13 cellular contexts compared by ENCODE assay signal in genomic region chr2:184685999-184686841, GRCh38.
DNase-seq lines count a peak whose midpoint lies in the region; ATAC-seq and TF ChIP-seq lines count a peak whose summit lies in the region.
"Had no signal": no experiment of that assay in that cellular context is flagged by ENCODE, and none has a peak within 500 bp of the region (broad histone marks: within the 10 kb centered on the region; RNA-seq: fewer than 3 reads in every experiment).

No MANE protein-coding gene starts in this region.

- H3K36me3 ChIP-seq in mammary epithelial cell (ENCODE audit: insufficient read depth, low read length), result no peaks in the 10 kb centered on the region
- H3K36me3 ChIP-seq in neuronal stem cell (replicated peaks in 1 of 2; ENCODE audit: control insufficient read depth in 2 of 2, insufficient read depth in 2 of 2, low read length in 2 of 2), result no peaks in the 10 kb centered on the region
- no peaks in the 10 kb centered on the region for H3K36me3 ChIP-seq in colonic mucosa
- H3K36me3 ChIP-seq: gastrocnemius medialis had no signal

- no peaks in the 10 kb centered on the region for H3K27me3 ChIP-seq in mammary epithelial cell (ENCODE audit: insufficient read depth, low read length)
- no peaks in the 10 kb centered on the region for H3K27me3 ChIP-seq in neuronal stem cell (ENCODE audit: control insufficient read depth in 3 of 3, insufficient read depth in 3 of 3, low read depth in 1 of 3, low read length in 3 of 3)
- H3K27me3 ChIP-seq in colonic mucosa, result no peaks in the 10 kb centered on the region
- H3K27me3 ChIP-seq: gastrocnemius medialis had no signal

- H2BK15ac ChIP-seq in neuronal stem cell (ENCODE audit: low read length), result no peak overlapping the region

- no peaks in the 10 kb centered on the region for H3K79me2 ChIP-seq in mammary epithelial cell (ENCODE audit: insufficient read depth, low read length)

- WGBS in mammary epithelial cell (ENCODE audit: low coverage, missing lambda C conversion rate), result 41% methylated on average over 4 of the region's 6 CpGs
- no CpG with 5 or more reads among the region's 6 CpGs for WGBS in neuronal stem cell (ENCODE audit: extremely low coverage in 2 of 2, insufficient read length in 2 of 2, insufficient replicate concordance in 1 of 2), 2 donors

- CTCF ChIA-PET in mammary epithelial cell (lab: Charles Lee; ENCODE audit: low non-redundant PET), result no interaction called here

- no TSS peak for BruUV-seq in mammary epithelial cell (replicated peaks; lab: Mats Ljungman, UMichigan)

- no peak overlapping the region for H3K4me3 ChIP-seq in mammary epithelial cell (replicated peaks in 1 of 3; ENCODE audit: insufficient read depth in 1 of 3, low read depth in 2 of 3, low read length in 3 of 3)
- H3K4me3 ChIP-seq in neuronal stem cell (ENCODE audit: low read length in 2 of 2), result peak overlapping the region in 1 of 2 donors; percentile 53
- H3K4me3 ChIP-seq in colonic mucosa, result no peak overlapping the region
- H3K4me3 ChIP-seq: gastrocnemius medialis had no signal

- no peak overlapping the region for H4K91ac ChIP-seq in neuronal stem cell (ENCODE audit: low read depth, low read length, poor library complexity)

- DNase-seq in mammary epithelial cell (peak; percentile 20), neuronal stem cell (ENCODE audit: low spot score) (no peak), NCI-H1417 treated with DMSO at 0.1 percent for 48 hours (lab: John Stamatoyannopoulos, UW) (no peak), colonic mucosa (no peak), NCI-H1694 (lab: John Stamatoyannopoulos, UW) (no peak), HUDEP-2 (lab: John Stamatoyannopoulos, UW; ENCODE audit: unreplicated experiment in 76 of 76) (no peak)
- DNase-seq: activated naive CD4-positive, alpha-beta T cell treated with anti-CD3 and anti-CD28 coated beads, Interleukin-2, amount 50 U/mL, for 16 hours; gastrocnemius medialis; left ventricle myocardium superior; NCI-H69 had no signal

- in situ Hi-C loops in mammary epithelial cell (cut with MboI; ENCODE audit: low sequenced_read_pairs in 2 of 2), result no loop called here

- no peaks in the 10 kb centered on the region for H3K79me1 ChIP-seq in neuronal stem cell (ENCODE audit: low read depth, low read length)

- TF ChIP-seq CTCF in mammary epithelial cell (conservative IDR thresholded peaks at IDR 0.05 in 1 of 2, IDR thresholded peaks at IDR 0.05 in 1 of 2; ENCODE audit: extremely low read depth in 1 of 2, insufficient read depth in 1 of 2, low read depth in 1 of 2, low read length in 2 of 2) (no peak), colonic mucosa (IDR thresholded peaks at IDR 0.05) (no peak)

- H3K9ac ChIP-seq in mammary epithelial cell (ENCODE audit: insufficient read depth, low read length) (no peak overlapping the region), neuronal stem cell (ENCODE audit: low read depth, low read length, poor library complexity) (no peak overlapping the region), colonic mucosa (ENCODE audit: low read depth in 2 of 2, low read length in 2 of 2) (no peak overlapping the region)

- H2AK5ac ChIP-seq in neuronal stem cell (ENCODE audit: low read depth, low read length), result no peak overlapping the region

- no peak overlapping the region for H3K4me2 ChIP-seq in mammary epithelial cell (ENCODE audit: insufficient read depth, low read depth, low read length)
- H3K4me2 ChIP-seq in neuronal stem cell (ENCODE audit: insufficient read depth, low read length, poor library complexity, severe bottlenecking), result no peak overlapping the region

- no peak overlapping the region for H3K23ac ChIP-seq in neuronal stem cell (ENCODE audit: low read depth, low read length, poor library complexity)

- no peak overlapping the region for H4K8ac ChIP-seq in neuronal stem cell (ENCODE audit: low read depth, low read length)

- no peak overlapping the region for H2BK120ac ChIP-seq in neuronal stem cell (ENCODE audit: low read depth, low read length)

- no peaks in the 10 kb centered on the region for H4K20me1 ChIP-seq in mammary epithelial cell (ENCODE audit: insufficient read depth, low read length)

- H3K9me3 ChIP-seq in mammary epithelial cell (replicated peaks; ENCODE audit: insufficient read depth, low read length), result no peaks in the 10 kb centered on the region
- H3K9me3 ChIP-seq in neuronal stem cell (replicated peaks in 1 of 2; ENCODE audit: control insufficient read depth in 2 of 2, insufficient read depth in 1 of 2, low read depth in 1 of 2, low read length in 2 of 2), result no peaks in the 10 kb centered on the region
- H3K9me3 ChIP-seq in colonic mucosa, result no peaks in the 10 kb centered on the region
- H3K9me3 ChIP-seq: gastrocnemius medialis had no signal

- dilution Hi-C loops in mammary epithelial cell (cut with HindIII; ENCODE audit: low sequenced_read_pairs), result no loop called here

- no peak overlapping the region for H3K4ac ChIP-seq in neuronal stem cell (ENCODE audit: low read length)

- peak; percentile 64 for ATAC-seq in GM18909 (IDR thresholded peaks at IDR 0.05; ENCODE audit: poor library complexity, unreplicated experiment)
- peak; percentile 60 for ATAC-seq in HG03135 (IDR thresholded peaks at IDR 0.05; ENCODE audit: unreplicated experiment)
- ATAC-seq: gastrocnemius medialis, left ventricle myocardium superior had no signal

- H2AFZ ChIP-seq in mammary epithelial cell (ENCODE audit: low read depth, low read length) (no peak overlapping the region), neuronal stem cell (ENCODE audit: low read length) (no peak overlapping the region)

- H2BK5ac ChIP-seq in neuronal stem cell (ENCODE audit: low read length), result no peak overlapping the region

- H2BK12ac ChIP-seq in neuronal stem cell (ENCODE audit: low read length), result no peak overlapping the region

- intact Hi-C loops in mammary epithelial cell (cut with micrococcal nuclease), result no loop called here
- intact Hi-C loops in colonic mucosa (cut with DNase I), result no loop called here

- H3K4me1 ChIP-seq in mammary epithelial cell (ENCODE audit: insufficient read depth, low read length) (peaks cover 4% of the 10 kb centered on the region), neuronal stem cell (ENCODE audit: control insufficient read depth in 2 of 2, insufficient read depth in 1 of 2, low read depth in 1 of 2, low read length in 2 of 2) (no peaks in the 10 kb centered on the region), colonic mucosa (no peaks in the 10 kb centered on the region)
- H3K4me1 ChIP-seq: gastrocnemius medialis had no signal

- H3K27ac ChIP-seq in mammary epithelial cell (ENCODE audit: insufficient read depth, low read depth, low read length) (no peak overlapping the region), neuronal stem cell (replicated peaks; ENCODE audit: low read length) (no peak overlapping the region), colonic mucosa (no peak overlapping the region)
- H3K27ac ChIP-seq: C4-2B, gastrocnemius medialis had no signal

- H3K18ac ChIP-seq in neuronal stem cell (ENCODE audit: low read length), result no peak overlapping the region

- peak overlapping the region; percentile 89 for H3K14ac ChIP-seq in neuronal stem cell (ENCODE audit: low read length)
